In genomic region chr10:74118794-74119193, GRCh38 we compare ENCODE assay signal across 10 cellular contexts. TPM values are rescaled to one million over a fixed set of nuclear protein-coding genes. Genes with fewer than 3 reads are reported as not detected.
DNase-seq lines count a peak whose midpoint lies in the region; ATAC-seq, FAIRE-seq and TF ChIP-seq lines count a peak whose summit lies in the region.
"Had no signal": no experiment of that assay in that cellular context is flagged by ENCODE, and none has a peak within 500 bp of the region (broad histone marks: within the 10 kb centered on the region; RNA-seq: fewer than 3 reads in every experiment).

No MANE protein-coding gene starts in this region.

- H3K9me3 ChIP-seq in K562 (replicated peaks; ENCODE audit: control insufficient read depth, insufficient read depth, low read depth, low read length): no peaks in the 10 kb centered on the region
- no peaks in the 10 kb centered on the region for H3K9me3 ChIP-seq in mesenchymal stem cell (ENCODE audit: control insufficient read depth, low read length)

- no peak overlapping the region for H2BK12ac ChIP-seq in mesenchymal stem cell (ENCODE audit: low read length in 2 of 2)

- no peak overlapping the region for H2BK120ac ChIP-seq in mesenchymal stem cell (ENCODE audit: low read depth, low read length)

- no peak overlapping the region for H3K4me3 ChIP-seq in K562
- H3K4me3 ChIP-seq in mesenchymal stem cell (ENCODE audit: insufficient read depth in 1 of 2, low read depth in 1 of 2, low read length in 2 of 2): no peak overlapping the region

- intact Hi-C loops in K562 (cut with micrococcal nuclease): no loop called here

- H3K4me1 ChIP-seq in K562 (replicated peaks in 1 of 2; ENCODE audit: control insufficient read depth in 2 of 2, insufficient read depth in 2 of 2, low read length in 2 of 2) (peaks cover 0 to 2% of the 10 kb centered on the region in 2 experiments; a peak in 2 of 5 replicates), mesenchymal stem cell (ENCODE audit: control insufficient read depth, insufficient read depth, low read depth, low read length) (peaks cover 4% of the 10 kb centered on the region)

- FAIRE-seq in K562 (lab: Jason Lieb, UNC): no peak

- 70% methylated on average over 3 of the region's 3 CpGs for WGBS in K562 (ENCODE audit: insufficient coverage, low coverage, missing lambda C conversion rate)
- 97% methylated on average over 2 of the region's 3 CpGs for WGBS in mesenchymal stem cell

- H3K14ac ChIP-seq in mesenchymal stem cell (ENCODE audit: low read length in 2 of 2): peak overlapping the region in 1 of 2 experiments; percentile 68

- no peak overlapping the region for H2BK5ac ChIP-seq in mesenchymal stem cell (ENCODE audit: low read depth, low read length, poor library complexity, severe bottlenecking)

- BruUV-seq in K562 (replicated peaks; lab: Mats Ljungman, UMichigan): no TSS peak

- H4K8ac ChIP-seq in mesenchymal stem cell (ENCODE audit: low read length): no peak overlapping the region

- H4K91ac ChIP-seq in mesenchymal stem cell (ENCODE audit: low read length): no peak overlapping the region

- H3K27me3 ChIP-seq in K562 (ENCODE audit: control insufficient read depth in 2 of 2, insufficient read depth in 2 of 2, low read length in 2 of 2) (no peaks in the 10 kb centered on the region), mesenchymal stem cell (ENCODE audit: control insufficient read depth in 1 of 2, insufficient read depth in 1 of 2, low read length in 2 of 2) (no peaks in the 10 kb centered on the region)

- H3K18ac ChIP-seq in mesenchymal stem cell (ENCODE audit: low read depth in 1 of 2, low read length in 2 of 2): no peak overlapping the region

- H3K36me3 ChIP-seq in K562 (ENCODE audit: control insufficient read depth, insufficient read depth, low read length): peaks cover 97% of the 10 kb centered on the region
- peaks cover 43 to 98% of the 10 kb centered on the region in 2 experiments for H3K36me3 ChIP-seq in mesenchymal stem cell (ENCODE audit: control insufficient read depth in 1 of 2, insufficient read depth in 2 of 2, low read depth in 1 of 2, low read length in 2 of 2)

- H3K27ac ChIP-seq in K562 (ENCODE audit: extremely low read depth, low read depth, low read length): no peak overlapping the region
- peak overlapping the region; percentile 39 for H3K27ac ChIP-seq in mesenchymal stem cell (ENCODE audit: low read length, poor library complexity, severe bottlenecking)

- peak overlapping the region in 1 of 2 experiments; percentile 71; a peak in 2 of 4 replicates for H3K9ac ChIP-seq in K562 (ENCODE audit: insufficient read depth in 1 of 2, low read depth in 2 of 2, low read length in 2 of 2)
- H3K9ac ChIP-seq in mesenchymal stem cell (ENCODE audit: low read length): peak overlapping the region; percentile 25

- no peak for TF ChIP-seq RAD21 in K562 (CRISPR knock-in tag; conservative IDR thresholded peaks at IDR 0.05 in 1 of 2, IDR thresholded peaks at IDR 0.05 in 1 of 2)

- TF ChIP-seq CTCF in K562 (IDR thresholded peaks at IDR 0.05 in 2 of 3, conservative IDR thresholded peaks at IDR 0.05 in 1 of 3; ENCODE audit: insufficient read depth in 2 of 3, low read depth in 1 of 3, low read length in 3 of 3): no peak

- ATAC-seq in K562 (peak; percentile 58), HG02588 (IDR thresholded peaks at IDR 0.05; ENCODE audit: unreplicated experiment) (no peak), HG02885 (IDR thresholded peaks at IDR 0.05; ENCODE audit: poor library complexity, unreplicated experiment) (no peak)

- POLR2A ChIA-PET in K562 (lab: Yijun Ruan, JAX): interaction anchor here (0.6 to 2.7 kb wide), 7 partner anchors 12 to 272 kb away, joined by 3 to 18 read pairs (median 4); no protein-coding TSS in a partner anchor

- no peak overlapping the region for H2BK15ac ChIP-seq in mesenchymal stem cell (ENCODE audit: low read depth, poor library complexity, severe bottlenecking)

- H3K9me1 ChIP-seq in K562 (ENCODE audit: control insufficient read depth, insufficient read depth, low read length): no peaks in the 10 kb centered on the region

- no peaks in the 10 kb centered on the region for H4K20me1 ChIP-seq in K562 (replicated peaks; ENCODE audit: control insufficient read depth, insufficient read depth, low read length)

- in situ Hi-C loops in K562 (cut with MboI): no loop called here

- no peak for TF ChIP-seq EP300 in K562 (IDR thresholded peaks at IDR 0.05; ENCODE audit: low read length)

- CTCF ChIA-PET in K562 (lab: Yijun Ruan, JAX; ENCODE audit: low intra/inter-chr PET ratio): no interaction called here

- peak; percentile 50; the same call in 1 of the 2 replicates for TF ChIP-seq POLR2A in K562 (conservative IDR thresholded peaks at IDR 0.05)

- H2AK5ac ChIP-seq in mesenchymal stem cell (ENCODE audit: low read length, severe bottlenecking): no peak overlapping the region

- H3K4ac ChIP-seq in mesenchymal stem cell (ENCODE audit: low read depth in 1 of 2, low read length in 2 of 2): no peak overlapping the region

- no peaks in the 10 kb centered on the region for H3K79me2 ChIP-seq in K562 (ENCODE audit: control insufficient read depth, insufficient read depth, low read length)

- H3K23ac ChIP-seq in mesenchymal stem cell (ENCODE audit: low read length in 2 of 2): no peak overlapping the region

- H3K79me1 ChIP-seq in mesenchymal stem cell (replicated peaks; ENCODE audit: low read length, poor library complexity, severe bottlenecking): peaks cover 14% of the 10 kb centered on the region

- H2AFZ ChIP-seq in K562 (ENCODE audit: low read depth, low read length): no peak overlapping the region
- H2AFZ ChIP-seq in mesenchymal stem cell (ENCODE audit: low read depth, low read length): no peak overlapping the region

- no peak overlapping the region for H3K4me2 ChIP-seq in K562 (ENCODE audit: insufficient read depth, low read length)
- no peak overlapping the region for H3K4me2 ChIP-seq in mesenchymal stem cell (ENCODE audit: low read length, poor library complexity, severe bottlenecking)

- DNase-seq in AG08395 (ENCODE audit: low spot score) (peak; percentile 25), HT1080 (ENCODE audit: low read depth) (peak; percentile 58), K562 (ENCODE audit: extremely low read depth in 1 of 4, low spot score in 3 of 4) (no peak), mesenchymal stem cell (peak; percentile 28), OCI-M2 (lab: John Stamatoyannopoulos, UW; ENCODE audit: unreplicated experiment) (no peak), amygdala (lab: John Stamatoyannopoulos, UW) (no peak)
- DNase-seq: DMS53, NCI-H1092 had no signal

TF ChIP-seq in K562, 482 proteins besides CTCF, POLR2A, EP300 and RAD21 (continues in another document):
- TF ChIP-seq ZNF584 (CRISPR knock-in tag; IDR thresholded peaks at IDR 0.05; ENCODE audit: low read depth) (no peak), CREM (IDR thresholded peaks at IDR 0.05; ENCODE audit: low read depth) (no peak), ZNF778 (CRISPR knock-in tag; IDR thresholded peaks at IDR 0.05) (no peak), ZNF644 (tag; IDR thresholded peaks at IDR 0.05; ENCODE audit: low read depth) (no peak)

RNA-seq across cellular contexts. Expression of gene AP3M1, which starts 31.8 kb away (rescaled TPM):
- 26.6 and 34.3 TPM in 2 replicates for total RNA-seq in HT1080 (2014; rRNA removed; shearing (Covaris generic))
- polyA plus RNA-seq in HT1080 (2015; cell fraction: cytosol; rRNA removed): 34.0 and 43.6 TPM in 2 replicates
- 62.2 and 62.8 TPM in 2 replicates for polyA plus RNA-seq in HT1080 (2015; cell fraction: nucleus; rRNA removed)
- total RNA-seq in K562 (2011; cell fraction: chromatin; rRNA removed; ENCODE audit: low replicate concordance): 79.8 and 112 TPM in 2 replicates
- 46.7 and 47.5 TPM in 2 replicates for total RNA-seq in K562 (2011; cell fraction: nucleolus; rRNA removed)
- 65.3 and 84.1 TPM in 2 replicates for total RNA-seq in K562 (2011; cell fraction: nucleoplasm; rRNA removed)
- total RNA-seq in K562 (2014; rRNA removed) (44.3 and 48.1 TPM in 2 replicates), K562 (2014; rRNA removed; fragmentation: Illumina TruSeq; extraction: Trizol) (67.1 and 75.5 TPM in 2 replicates), K562 (2015; rRNA removed; fragmentation: Illumina TruSeq; extraction: Trizol) (61.4 and 67.6 TPM in 2 replicates), K562 (2021) (66.8 and 67.8 TPM in 2 replicates)
- polyA plus RNA-seq in K562 (2011; rRNA removed) (109 and 135 TPM in 2 replicates), K562 (2014; fragmentation: Illumina TruSeq; extraction: Trizol) (86.9 and 105 TPM in 2 replicates), K562 (2014; fragmentation: Nextera tagmentation; extraction: Ambion mirVana) (10 to 100 TPM; 54.7 to 89.9 TPM), K562 (2014; rRNA removed) (51.5 and 68.4 TPM in 2 replicates)
- 39.8 and 73.5 TPM in 2 replicates for polyA plus RNA-seq in K562 (2011; cell fraction: cytosol; rRNA removed)
- 48.8 and 68.8 TPM in 2 replicates for polyA plus RNA-seq in K562 (2011; cell fraction: nucleus; rRNA removed)
- 53.8 and 71.1 TPM in 2 replicates for polyA plus RNA-seq in K562 (2012)
- polyA minus RNA-seq in K562 (2011; rRNA and poly(A)+ RNA removed): 140 and 141 TPM in 2 replicates
- 41.5 and 57.5 TPM in 2 replicates for polyA minus RNA-seq in K562 (2011; cell fraction: cytosol; rRNA and poly(A)+ RNA removed)
- polyA minus RNA-seq in K562 (2011; cell fraction: nucleus; rRNA and poly(A)+ RNA removed): 24.9 and 46.7 TPM in 2 replicates
- polyA plus RNA-seq in mesenchymal stem cell (2013, experiment 1 of 2): 33.0 TPM
- polyA plus RNA-seq in mesenchymal stem cell (2013, experiment 2 of 2): 33.7 TPM

RNA-seq across cellular contexts. Expression of gene ADK, which starts 32.2 kb away (rescaled TPM):
- total RNA-seq in HT1080 (2014; rRNA removed; shearing (Covaris generic)): 59.2 and 65.2 TPM in 2 replicates
- 85.7 and 87.3 TPM in 2 replicates for polyA plus RNA-seq in HT1080 (2015; cell fraction: cytosol; rRNA removed)
- 61.2 and 66.9 TPM in 2 replicates for polyA plus RNA-seq in HT1080 (2015; cell fraction: nucleus; rRNA removed)
- 43.7 and 86.9 TPM in 2 replicates for total RNA-seq in K562 (2011; cell fraction: chromatin; rRNA removed; ENCODE audit: low replicate concordance)
- 26.2 and 32.6 TPM in 2 replicates for total RNA-seq in K562 (2011; cell fraction: nucleolus; rRNA removed)
- 31.7 and 37.8 TPM in 2 replicates for total RNA-seq in K562 (2011; cell fraction: nucleoplasm; rRNA removed)
- total RNA-seq in K562 (2014; rRNA removed) (50.5 and 54.2 TPM in 2 replicates), K562 (2014; rRNA removed; fragmentation: Illumina TruSeq; extraction: Trizol) (72.6 and 87.9 TPM in 2 replicates), K562 (2015; rRNA removed; fragmentation: Illumina TruSeq; extraction: Trizol) (61.1 and 65.4 TPM in 2 replicates), K562 (2021) (73.6 and 75.1 TPM in 2 replicates)
- polyA plus RNA-seq in K562 (2011; rRNA removed) (55.4 and 88.5 TPM in 2 replicates), K562 (2014; fragmentation: Illumina TruSeq; extraction: Trizol) (77.8 and 78.9 TPM in 2 replicates), K562 (2014; fragmentation: Nextera tagmentation; extraction: Ambion mirVana) (10 to 100 TPM; 83.6 to 97.8 TPM), K562 (2014; rRNA removed) (65.8 and 71.0 TPM in 2 replicates)
- polyA plus RNA-seq in K562 (2011; cell fraction: cytosol; rRNA removed): 15.0 and 24.2 TPM in 2 replicates
- 10.0 and 16.4 TPM in 2 replicates for polyA plus RNA-seq in K562 (2011; cell fraction: nucleus; rRNA removed)
- 42.2 and 50.7 TPM in 2 replicates for polyA plus RNA-seq in K562 (2012)
- 59.0 and 60.1 TPM in 2 replicates for polyA minus RNA-seq in K562 (2011; rRNA and poly(A)+ RNA removed)
- 15.1 and 21.9 TPM in 2 replicates for polyA minus RNA-seq in K562 (2011; cell fraction: cytosol; rRNA and poly(A)+ RNA removed)
- polyA minus RNA-seq in K562 (2011; cell fraction: nucleus; rRNA and poly(A)+ RNA removed): 25.7 and 34.8 TPM in 2 replicates
- polyA plus RNA-seq in mesenchymal stem cell (2013, experiment 1 of 2): 24.2 TPM
- polyA plus RNA-seq in mesenchymal stem cell (2013, experiment 2 of 2): 24.9 TPM

Comparison
In these comparisons a context has a peak if more than half of its experiments do, and no peak if none do; other contexts are left out.
1. DNase-seq: peak in AG08395 (single experiment), HT1080 (single experiment) and mesenchymal stem cell (single experiment); none in K562 (0 of 4), OCI-M2 (single experiment) and amygdala (0 of 56).